In genomic region chr12:122318607-122319311, GRCh38 we compare ENCODE assay signal across 1 cellular context.
TF ChIP-seq lines count a peak whose summit lies in the region.

No MANE protein-coding gene starts in this region.

TF ChIP-seq in K562, 482 proteins besides CTCF, POLR2A, EP300 and RAD21 (continued from another document):
- no peak for TF ChIP-seq ATF4 (CRISPR knock-in tag; IDR thresholded peaks at IDR 0.05)
TF ChIP-seq in K562: peak in this region for 0.
